In genomic region chr1:10210841-10211804, GRCh38 we compare ENCODE assay signal across 7 cellular contexts. TPM values are rescaled to one million over a fixed set of nuclear protein-coding genes. Genes with fewer than 3 reads are reported as not detected.
DNase-seq lines count a peak whose midpoint lies in the region; ATAC-seq and TF ChIP-seq lines count a peak whose summit lies in the region.

No MANE protein-coding gene starts in this region.

- peak overlapping the region; percentile 94 to 100 (median 100) for H3K27ac ChIP-seq in esophagus squamous epithelium
- H3K27ac ChIP-seq in suprapubic skin = peak overlapping the region; percentile 99

- peak overlapping the region; percentile 89 to 96 (median 90) for H3K4me3 ChIP-seq in esophagus squamous epithelium
- H3K4me3 ChIP-seq in suprapubic skin = peak overlapping the region; percentile 97

- no peak for TF ChIP-seq CTCF in GM10248 (IDR thresholded peaks at IDR 0.05; ENCODE audit: control extremely low read depth, extremely low read depth, low read depth, missing control alignments)
- TF ChIP-seq CTCF in esophagus squamous epithelium (IDR thresholded peaks at IDR 0.05) = no peak
- TF ChIP-seq CTCF in suprapubic skin (IDR thresholded peaks at IDR 0.05) = no peak

- intact Hi-C loops in esophagus squamous epithelium (cut with DNase I) = loop anchor here (10.0 kb wide), 1 partner anchor 124 kb away; no protein-coding TSS in a partner anchor

- ATAC-seq in HG02678 (IDR thresholded peaks at IDR 0.05; ENCODE audit: unreplicated experiment) = peak; percentile 4

- CTCF ChIA-PET in GM10248 (lab: Yijun Ruan, JAX) = interaction anchor here (0.6 to 4.2 kb wide), 37 partner anchors 8 to 658 kb away, joined by 3 to 45 read pairs (median 6); partner anchors contain the start of gene PGD

- TF ChIP-seq EP300 in suprapubic skin (IDR thresholded peaks at IDR 0.05) = peak; percentile 5

- DNase-seq in GM10248 (ENCODE audit: extremely low spot score) (peak; percentile 46), NCI-H2227 treated with DMSO at 0.1 percent for 48 hours (lab: John Stamatoyannopoulos, UW) (peak; percentile 43), esophagus squamous epithelium (lab: John Stamatoyannopoulos, UW) (peak; percentile 23), middle frontal gyrus (ENCODE audit: extremely low spot score, low spot score) (peak; percentile 82), suprapubic skin (ENCODE audit: low spot score in 2 of 2) (peak; percentile 97)
- peak; percentile 34 for DNase-seq in activated T-cell treated with anti-CD3 and anti-CD28 coated beads, Interleukin-2, amount 50 U/mL, for 1 hour

- H3K9me3 ChIP-seq in esophagus squamous epithelium (no peaks in the 10 kb centered on the region), suprapubic skin (no peaks in the 10 kb centered on the region)

- no peaks in the 10 kb centered on the region for H3K36me3 ChIP-seq in esophagus squamous epithelium
- no peaks in the 10 kb centered on the region for H3K36me3 ChIP-seq in suprapubic skin

- H3K27me3 ChIP-seq in esophagus squamous epithelium (no peaks in the 10 kb centered on the region), suprapubic skin (no peaks in the 10 kb centered on the region)

- POLR2A ChIA-PET in GM10248 (lab: Yijun Ruan, JAX) = interaction anchor here (0.6 to 1.0 kb wide), 2 partner anchors 10 to 218 kb away, joined by 3 read pairs; no protein-coding TSS in a partner anchor

- 3 to 16% methylated on average over 11 to 25 of the region's 69 CpGs for WGBS in esophagus squamous epithelium, 2 donors
- WGBS in suprapubic skin = under 1% methylated on average over 17 of the region's 69 CpGs

- TF ChIP-seq POLR2A in esophagus squamous epithelium (IDR thresholded peaks at IDR 0.05) (peak in 2 of 4 donors; percentile 39 to 58), suprapubic skin (IDR thresholded peaks at IDR 0.05) (no peak)

- H3K4me1 ChIP-seq in esophagus squamous epithelium (peaks cover 10 to 54% (median 17%) of the 10 kb centered on the region in 3 donors), suprapubic skin (peaks cover 46% of the 10 kb centered on the region)

RNA-seq across cellular contexts. Expression of gene KIF1B, which starts 0.8 kb away (rescaled TPM):
- 10 to 100 TPM; 27.1 to 40.6 (median 38.1) TPM for total RNA-seq in esophagus squamous epithelium
- 10 to 100 TPM; 46.0 to 88.0 (median 51.2) TPM for total RNA-seq in suprapubic skin

Comparison
In these comparisons a context has a peak if more than half of its experiments do, and no peak if none do; other contexts are left out.
1. Peak in every context shown above with its lines: DNase-seq, ATAC-seq, H3K4me3 ChIP-seq and H3K27ac ChIP-seq.
2. DNase-seq: peak in every context shown above with its lines; median percentile 97 in suprapubic skin; 82 in middle frontal gyrus; 46 in GM10248; 43 in NCI-H2227 treated with DMSO at 0.1 percent for 48 hours; 34 in activated T-cell treated with anti-CD3 and anti-CD28 coated beads, Interleukin-2, amount 50 U/mL, for 1 hour; 23 in esophagus squamous epithelium.